In genomic region chr10:15072358-15072757, GRCh38 we compare ENCODE assay signal across 2 cellular contexts.
A peak's percentile ranks its signal among the peaks of the same experiment; 100 is the strongest.
TF ChIP-seq lines count a peak whose summit lies in the region.

No MANE protein-coding gene starts in this region.

TF ChIP-seq in GM23338, 12 proteins besides CTCF, POLR2A, EP300 and RAD21:
- TF ChIP-seq ZNF331 (CRISPR knock-in tag; IDR thresholded peaks at IDR 0.05; ENCODE audit: low read depth) = no peak
- no peak for TF ChIP-seq CREB1 (CRISPR knock-in tag; IDR thresholded peaks at IDR 0.05; ENCODE audit: low read depth)
- no peak for TF ChIP-seq EZH2phosphoT487 (IDR thresholded peaks at IDR 0.05; ENCODE audit: unreplicated experiment)
- TF ChIP-seq ZNF462 (CRISPR knock-in tag; IDR thresholded peaks at IDR 0.05) = no peak

TF ChIP-seq in K562, 482 proteins besides CTCF, POLR2A, EP300 and RAD21:
- TF ChIP-seq SIRT6 (IDR thresholded peaks at IDR 0.05; ENCODE audit: low read depth, low read length) (no peak), TRIM28 (IDR thresholded peaks at IDR 0.05) (peak; percentile 62; the same call in 1 of the 2 replicates), MECOM (CRISPR knock-in tag; IDR thresholded peaks at IDR 0.05) (no peak), TFAP4 (CRISPR knock-in tag; IDR thresholded peaks at IDR 0.05; ENCODE audit: borderline replicate concordance) (no peak), MGA (IDR thresholded peaks at IDR 0.05) (no peak), ARID1B (IDR thresholded peaks at IDR 0.05) (0 out of 2 replicates have a peak, but pooled peaks have one; percentile 18), ZNF76 (CRISPR knock-in tag; IDR thresholded peaks at IDR 0.05; ENCODE audit: borderline replicate concordance) (no peak), KAT2B (IDR thresholded peaks at IDR 0.05; ENCODE audit: low read depth, low read length) (no peak), KLF13 (tag; IDR thresholded peaks at IDR 0.05; ENCODE audit: borderline replicate concordance, low read depth) (no peak), EP400 (IDR thresholded peaks at IDR 0.05) (no peak), HLTF (IDR thresholded peaks at IDR 0.05) (peak; percentile 83), ZNF23 (CRISPR knock-in tag; IDR thresholded peaks at IDR 0.05) (no peak), ELF2 (CRISPR knock-in tag; IDR thresholded peaks at IDR 0.05) (no peak), ZNF134 (CRISPR knock-in tag; conservative IDR thresholded peaks at IDR 0.05) (no peak), SMARCE1 (IDR thresholded peaks at IDR 0.05) (no peak), FOXK1 (CRISPR knock-in tag; IDR thresholded peaks at IDR 0.05; ENCODE audit: borderline replicate concordance) (no peak), ZNF79 (CRISPR knock-in tag; IDR thresholded peaks at IDR 0.05; ENCODE audit: low read depth) (no peak), PRDM10 (IDR thresholded peaks at IDR 0.05; ENCODE audit: partially characterized antibody) (no peak), ZNF277 (CRISPR knock-in tag; IDR thresholded peaks at IDR 0.05; ENCODE audit: borderline replicate concordance) (no peak), ERF (CRISPR knock-in tag; IDR thresholded peaks at IDR 0.05) (no peak), ZSCAN29 (IDR thresholded peaks at IDR 0.05) (no peak)
